ENCODE assay signal across 8 cellular contexts in the genomic region with DNA sequence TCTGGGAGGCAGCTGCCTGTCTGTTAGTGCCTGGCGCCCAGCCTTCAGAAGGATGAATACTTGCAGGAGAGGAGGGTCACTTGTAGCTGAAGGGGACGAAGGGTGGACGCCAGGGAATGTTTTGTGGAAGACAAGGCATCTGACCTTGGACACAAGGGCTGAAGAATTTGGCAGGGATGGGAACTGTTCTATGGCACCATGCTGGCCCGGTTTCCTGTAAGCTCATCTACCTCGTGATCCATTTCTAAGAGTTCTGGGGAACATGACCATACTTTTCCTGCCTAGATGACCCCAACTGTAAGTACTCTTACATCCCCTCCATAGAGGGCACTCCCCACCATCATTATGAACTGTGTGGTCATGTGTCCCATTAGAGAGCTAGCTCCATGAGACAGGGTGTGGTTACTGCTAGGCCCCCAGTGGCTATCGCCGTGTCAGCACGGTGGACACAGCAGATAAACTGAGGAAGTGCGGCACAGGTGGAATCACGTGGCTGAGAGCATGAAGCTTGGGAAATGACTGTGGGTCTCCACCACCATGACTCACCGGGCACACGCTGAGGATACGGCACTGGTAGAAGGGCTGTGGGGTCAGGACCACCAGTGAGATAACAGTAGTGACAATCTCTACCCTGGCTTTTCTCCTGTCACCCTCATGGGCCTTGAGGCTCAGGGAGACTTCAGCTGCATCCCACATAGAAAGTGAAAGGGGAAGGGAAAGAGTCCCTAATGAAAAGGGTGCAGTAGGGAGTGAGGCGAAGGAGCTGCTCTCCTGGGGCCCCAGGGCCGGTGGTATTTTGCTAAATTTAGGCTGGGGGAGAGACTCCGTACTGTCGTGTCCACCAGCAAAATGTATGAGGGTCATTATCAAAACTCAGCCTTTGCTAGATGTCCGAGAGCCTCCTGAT.
A peak's percentile ranks its signal among the peaks of the same experiment; 100 is the strongest.
DNase-seq lines count a peak whose midpoint lies in the region; ATAC-seq, FAIRE-seq and TF ChIP-seq lines count a peak whose summit lies in the region.

No MANE protein-coding gene starts in this region.

- peak overlapping the region; percentile 62 for H3K9ac ChIP-seq in MM.1S (ENCODE audit: low read length)

- H3K79me2 ChIP-seq in MM.1S (ENCODE audit: low read length) (peaks cover 7% of the 10 kb centered on the region; the same call in 1 of the 2 replicates), PC-9 (ENCODE audit: low read depth) (no peaks in the 10 kb centered on the region)

- ATAC-seq in GM21515 (IDR thresholded peaks at IDR 0.05; ENCODE audit: unreplicated experiment): peak; percentile 20
- ATAC-seq in activated T-cell treated with anti-CD3 and anti-CD28 coated beads, Interleukin-2, amount 50 U/mL, for 72 hours (replicated peaks in 1 of 2): no peak

- intact Hi-C loops in PC-9 (cut with micrococcal nuclease; ENCODE audit: unreplicated experiment): no loop called here

- BruUV-seq in PC-9 (replicated peaks; lab: Mats Ljungman, UMichigan): no TSS peak

- H3K4me3 ChIP-seq in MM.1S (ENCODE audit: low read length) (peak overlapping the region; percentile 42), PC-9 (no peak overlapping the region)

- FAIRE-seq in urothelium cell line (lab: Jason Lieb, UNC): no peak

- CTCF ChIA-PET in PC-9 (lab: Charles Lee): no interaction called here

- H3K9me3 ChIP-seq in MM.1S (replicated peaks; ENCODE audit: insufficient read depth, low read length) (no peaks in the 10 kb centered on the region), PC-9 (ENCODE audit: insufficient read depth, low read depth) (no peaks in the 10 kb centered on the region)

- no peaks in the 10 kb centered on the region for H3K9me2 ChIP-seq in MM.1S (replicated peaks; ENCODE audit: insufficient read depth, low read length)
- no peaks in the 10 kb centered on the region for H3K9me2 ChIP-seq in PC-9 (ENCODE audit: insufficient read depth)

- peaks cover 0 to 4% of the 10 kb centered on the region in 2 donors for H3K9me3 Mint-ChIP-seq in activated T-cell treated with anti-CD3 and anti-CD28 coated beads, Interleukin-2, amount 50 U/mL, for 72 hours

- H3K36me3 Mint-ChIP-seq in activated T-cell treated with anti-CD3 and anti-CD28 coated beads, Interleukin-2, amount 50 U/mL, for 72 hours (ENCODE audit: insufficient read depth in 2 of 2): peaks cover 2 to 27% of the 10 kb centered on the region in 2 donors

- no peaks in the 10 kb centered on the region for H3K27me3 Mint-ChIP-seq in activated T-cell treated with anti-CD3 and anti-CD28 coated beads, Interleukin-2, amount 50 U/mL, for 72 hours (ENCODE audit: low read depth)

- no peak overlapping the region for H3K27ac Mint-ChIP-seq in activated T-cell treated with anti-CD3 and anti-CD28 coated beads, Interleukin-2, amount 50 U/mL, for 72 hours

- H3K27me3 ChIP-seq in MM.1S (replicated peaks; ENCODE audit: insufficient read depth, low read length) (no peaks in the 10 kb centered on the region), PC-9 (ENCODE audit: insufficient read depth, low read depth) (peaks cover 71% of the 10 kb centered on the region)

- no peak overlapping the region for H3K4me3 Mint-ChIP-seq in activated T-cell treated with anti-CD3 and anti-CD28 coated beads, Interleukin-2, amount 50 U/mL, for 72 hours

- no peaks in the 10 kb centered on the region for H3K36me3 ChIP-seq in MM.1S (replicated peaks; ENCODE audit: insufficient read depth, low read length)
- no peaks in the 10 kb centered on the region for H3K36me3 ChIP-seq in PC-9 (ENCODE audit: low read depth)

- peaks cover 22% of the 10 kb centered on the region for H3K4me1 Mint-ChIP-seq in activated T-cell treated with anti-CD3 and anti-CD28 coated beads, Interleukin-2, amount 50 U/mL, for 72 hours (ENCODE audit: low read depth)

- H3K4me2 ChIP-seq in MM.1S (ENCODE audit: low read depth, low read length) (peak overlapping the region; percentile 88; the same call in 1 of the 2 replicates), PC-9 (no peak overlapping the region)

- H3K4me1 ChIP-seq in MM.1S (ENCODE audit: low read length) (peaks cover 8% of the 10 kb centered on the region), PC-9 (replicated peaks; ENCODE audit: insufficient read depth) (no peaks in the 10 kb centered on the region)

- H3F3A ChIP-seq in MM.1S (ENCODE audit: insufficient read depth, low read length) (peaks cover 19% of the 10 kb centered on the region), PC-9 (ENCODE audit: insufficient read depth, low read depth) (no peaks in the 10 kb centered on the region)

- POLR2A ChIA-PET in PC-9 (lab: Charles Lee; ENCODE audit: unreplicated experiment): no interaction called here

- DNase-seq in GM10266 (ENCODE audit: extremely low spot score): peak; percentile 25
- no peak for DNase-seq in MM.1S
- DNase-seq in medulla oblongata (ENCODE audit: extremely low spot score): peak; percentile 20
- no peak for DNase-seq in PC-9
- no peak for DNase-seq in urothelium cell line (ENCODE audit: low spot score)
- no peak for DNase-seq in activated T-cell treated with anti-CD3 and anti-CD28 coated beads, Interleukin-2, amount 50 U/mL, for 72 hours
- DNase-seq in hippocampal formation (lab: John Stamatoyannopoulos, UW): no peak

- TF ChIP-seq CTCF in GM10266 (IDR thresholded peaks at IDR 0.05; ENCODE audit: control insufficient read depth, insufficient read depth, low read depth, missing control alignments): peak; percentile 11
- no peak for TF ChIP-seq CTCF in MM.1S (IDR thresholded peaks at IDR 0.05; ENCODE audit: low read length)
- TF ChIP-seq CTCF in PC-9 (conservative IDR thresholded peaks at IDR 0.05): no peak

- H2AFZ ChIP-seq in MM.1S (ENCODE audit: low read length) (no peak overlapping the region), PC-9 (no peak overlapping the region)

- H4K20me1 ChIP-seq in MM.1S (ENCODE audit: insufficient read depth, low read length) (no peaks in the 10 kb centered on the region), PC-9 (ENCODE audit: insufficient read depth) (no peaks in the 10 kb centered on the region)

- H3K27ac ChIP-seq in MM.1S (ENCODE audit: low read length) (peak overlapping the region; percentile 81), PC-9 (no peak overlapping the region)

Comparison
In these comparisons a context has a peak if more than half of its experiments do, and no peak if none do; other contexts are left out.
1. DNase-seq: peak in GM10266 (single experiment) and medulla oblongata (single experiment); none in MM.1S (single experiment), PC-9 (0 of 2), urothelium cell line (single experiment), activated T-cell treated with anti-CD3 and anti-CD28 coated beads, Interleukin-2, amount 50 U/mL, for 72 hours (0 of 2) and hippocampal formation (0 of 2).